8 cellular contexts compared by ENCODE assay signal in genomic region chr2:119431976-119432881, GRCh38. TPM values are rescaled to one million over a fixed set of nuclear protein-coding genes. Genes with fewer than 3 reads are reported as not detected.
A peak's percentile ranks its signal among the peaks of the same experiment; 100 is the strongest.
DNase-seq lines count a peak whose midpoint lies in the region; ATAC-seq and TF ChIP-seq lines count a peak whose summit lies in the region.

No MANE protein-coding gene starts in this region.

- H3K9me3 ChIP-seq in mesodermal cell (ENCODE audit: control insufficient read depth, low read length): no peaks in the 10 kb centered on the region
- H3K9me3 ChIP-seq in uterus: no peaks in the 10 kb centered on the region

- H3K27ac ChIP-seq in mesodermal cell (ENCODE audit: low read depth, low read length, severe bottlenecking) (no peak overlapping the region), uterus (peak overlapping the region; percentile 8 to 9)

- DNase-seq in uterus (no peak), middle frontal gyrus (ENCODE audit: extremely low spot score, low spot score) (no peak), NCI-H1930 (lab: John Stamatoyannopoulos, UW) (no peak)

- H3K4me3 ChIP-seq in mesodermal cell (ENCODE audit: extremely low read depth, insufficient read depth, low read length, poor library complexity, severe bottlenecking) (peak overlapping the region; percentile 44), uterus (peak overlapping the region; percentile 13 to 44)

- 22 to 26% methylated on average over 41 to 46 of the region's 53 CpGs for WGBS in mesodermal cell (ENCODE audit: insufficient coverage in 2 of 2), 2 experiments

- TF ChIP-seq POLR2A in uterus (IDR thresholded peaks at IDR 0.05): no peak

- TF ChIP-seq CTCF in uterus (IDR thresholded peaks at IDR 0.05): no peak

- H3K36me3 Mint-ChIP-seq in dendritic cell treated with granulocyte-macrophage colony-stimulating factor and Interleukin-4, amounts not matched to agents 40 ng/mL and 50 ng/mL, for 4 days (ENCODE audit: low read depth): peaks cover 34% of the 10 kb centered on the region

- H3K4me3 Mint-ChIP-seq in dendritic cell treated with granulocyte-macrophage colony-stimulating factor and Interleukin-4, amounts not matched to agents 40 ng/mL and 50 ng/mL, for 4 days: peak overlapping the region; percentile 82

- H3K27me3 ChIP-seq in uterus: no peaks in the 10 kb centered on the region

- peaks cover 58% of the 10 kb centered on the region for H3K4me1 Mint-ChIP-seq in dendritic cell treated with granulocyte-macrophage colony-stimulating factor and Interleukin-4, amounts not matched to agents 40 ng/mL and 50 ng/mL, for 4 days (ENCODE audit: low read depth)

- ATAC-seq in GM19328 (IDR thresholded peaks at IDR 0.05; ENCODE audit: unreplicated experiment) (peak; percentile 3), HG02840 (IDR thresholded peaks at IDR 0.05; ENCODE audit: low FRiP score, unreplicated experiment) (no peak)

- no peak; the same call in 1 of the 2 replicates for TF ChIP-seq RAD21 in Ishikawa (IDR thresholded peaks at IDR 0.05; ENCODE audit: low read depth)

- H3K36me3 ChIP-seq in mesodermal cell (ENCODE audit: control insufficient read depth, insufficient read depth, low read length) (no peaks in the 10 kb centered on the region), uterus (no peaks in the 10 kb centered on the region)

- H3K4me1 ChIP-seq in mesodermal cell (ENCODE audit: control insufficient read depth, insufficient read depth, low read length, poor library complexity, severe bottlenecking) (peaks cover 7% of the 10 kb centered on the region), uterus (no peaks in the 10 kb centered on the region)

- peak overlapping the region; percentile 84 for H3K27ac Mint-ChIP-seq in dendritic cell treated with granulocyte-macrophage colony-stimulating factor and Interleukin-4, amounts not matched to agents 40 ng/mL and 50 ng/mL, for 4 days

- H3K9me3 Mint-ChIP-seq in dendritic cell treated with granulocyte-macrophage colony-stimulating factor and Interleukin-4, amounts not matched to agents 40 ng/mL and 50 ng/mL, for 4 days: no peaks in the 10 kb centered on the region

- H3K27me3 Mint-ChIP-seq in dendritic cell treated with granulocyte-macrophage colony-stimulating factor and Interleukin-4, amounts not matched to agents 40 ng/mL and 50 ng/mL, for 4 days: peaks cover 63% of the 10 kb centered on the region

- intact Hi-C loops in dendritic cell treated with granulocyte-macrophage colony-stimulating factor and Interleukin-4, amounts not matched to agents 40 ng/mL and 50 ng/mL, for 4 days (cut with micrococcal nuclease): no loop called here
- intact Hi-C loops in uterus (cut with DNase I; ENCODE audit: low total_unique reads): no loop called here

- peak; percentile 80 for TF ChIP-seq EP300 in Ishikawa (IDR thresholded peaks at IDR 0.05; ENCODE audit: borderline replicate concordance)

TF ChIP-seq in Ishikawa, 13 proteins besides CTCF, POLR2A, EP300 and RAD21:
- peak; percentile 92 for TF ChIP-seq NFIC (IDR thresholded peaks at IDR 0.05)
- no peak for TF ChIP-seq CEBPB (IDR thresholded peaks at IDR 0.05)
- peak; percentile 19; the same call in 1 of the 2 replicates for TF ChIP-seq CREB1 (IDR thresholded peaks at IDR 0.05; ENCODE audit: low read depth)
- no peak for TF ChIP-seq REST (IDR thresholded peaks at IDR 0.05; ENCODE audit: low read depth)
- 0 out of 2 replicates have a peak, but pooled peaks have one; percentile 35 for TF ChIP-seq EGR1 (IDR thresholded peaks at IDR 0.05)
- no peak for TF ChIP-seq FOXM1 (IDR thresholded peaks at IDR 0.05; ENCODE audit: borderline replicate concordance, low read depth)
- TF ChIP-seq TAF1 (IDR thresholded peaks at IDR 0.05; ENCODE audit: low read depth): no peak
- TF ChIP-seq TCF12 (IDR thresholded peaks at IDR 0.05; ENCODE audit: low read depth): peak; percentile 73
- TF ChIP-seq MAX (IDR thresholded peaks at IDR 0.05): peak; percentile 54; the same call in 1 of the 2 replicates
- no peak for TF ChIP-seq USF1 (IDR thresholded peaks at IDR 0.05)
- peak; percentile 80 for TF ChIP-seq TEAD4 (IDR thresholded peaks at IDR 0.05)
- TF ChIP-seq ZBTB7A (IDR thresholded peaks at IDR 0.05; ENCODE audit: low read depth): peak; percentile 21; the same call in 1 of the 2 replicates

RNA-seq across cellular contexts. Expression of gene TMEM37, which starts 0.6 kb away (rescaled TPM):
- polyA plus RNA-seq in mesodermal cell (2013, experiment 1 of 2): 8.7 TPM
- polyA plus RNA-seq in mesodermal cell (2013, experiment 2 of 2): 5.9 TPM
- 1 to 10 TPM in 3 of 4 donors, not detected in 1; 1.2 to 5.4 (median 3.7) TPM for total RNA-seq in uterus
